19 cellular contexts compared by ENCODE assay signal in genomic region chr7:120502825-120503224, GRCh38.
DNase-seq lines count a peak whose midpoint lies in the region; ATAC-seq, FAIRE-seq and TF ChIP-seq lines count a peak whose summit lies in the region.
"Had no signal": no experiment of that assay in that cellular context is flagged by ENCODE, and none has a peak within 500 bp of the region (broad histone marks: within the 10 kb centered on the region; RNA-seq: fewer than 3 reads in every experiment).

No MANE protein-coding gene starts in this region.

- H3K4me2 ChIP-seq in neural progenitor cell (peak overlapping the region; percentile 77), OCI-LY7 (ENCODE audit: low read length) (no peak overlapping the region)

- no peaks in the 10 kb centered on the region for H3K27me3 ChIP-seq in neural progenitor cell
- H3K27me3 ChIP-seq: BE2C had no signal

- no peaks in the 10 kb centered on the region for H3K9me3 ChIP-seq in neural progenitor cell (ENCODE audit: low read depth)
- no peaks in the 10 kb centered on the region for H3K9me3 ChIP-seq in OCI-LY7 (ENCODE audit: low read length)
- H3K9me3 ChIP-seq: BE2C had no signal

- H3K4me3 ChIP-seq in neural progenitor cell, result no peak overlapping the region
- no peak overlapping the region for H3K4me3 ChIP-seq in OCI-LY7 (ENCODE audit: low read depth, low read length, poor library complexity, severe bottlenecking)

- H3K9me2 ChIP-seq in OCI-LY7 (ENCODE audit: insufficient read depth, low read length), result no peaks in the 10 kb centered on the region

- peaks cover 22% of the 10 kb centered on the region for H3K4me1 Mint-ChIP-seq in neural progenitor cell
- H3K4me1 Mint-ChIP-seq: CD4-positive, CD25-positive, alpha-beta regulatory T cell; CD8-positive, alpha-beta memory T cell had no signal

- H2AFZ ChIP-seq in neural progenitor cell (replicated peaks) (no peak overlapping the region), OCI-LY7 (ENCODE audit: low read length) (no peak overlapping the region)

- H3K4me3 Mint-ChIP-seq in neural progenitor cell, result no peak overlapping the region
- H3K4me3 Mint-ChIP-seq: CD4-positive, CD25-positive, alpha-beta regulatory T cell; CD8-positive, alpha-beta memory T cell had no signal

- ATAC-seq in GM19351 (IDR thresholded peaks at IDR 0.05; ENCODE audit: unreplicated experiment) (no peak), GM21447 (IDR thresholded peaks at IDR 0.05; ENCODE audit: unreplicated experiment) (no peak)
- ATAC-seq: HepG2 had no signal

- FAIRE-seq in GM18507 (lab: Jason Lieb, UNC), result peak; percentile 49
- FAIRE-seq: A204.1, D721Med, HepG2 had no signal

- DNase-seq in GM18507 (ENCODE audit: extremely low spot score, insufficient read length, low read depth) (no peak), NCI-H69 (lab: John Stamatoyannopoulos, UW) (peak; percentile 30), neural progenitor cell (ENCODE audit: low spot score) (no peak), OCI-LY7 (ENCODE audit: low spot score) (no peak)
- DNase-seq: ACHN; BE2C; C1 segment of cervical spinal cord; CD4-positive, CD25-positive, alpha-beta regulatory T cell; CD8-positive, alpha-beta memory T cell; COR-L47; DMS79 treated with DMSO at 0.1 percent for 48 hours; GF-D8; H9; KG1 had no signal

- BruUV-seq in OCI-LY7 (replicated peaks; lab: Mats Ljungman, UMichigan), result no TSS peak

- H4K20me1 ChIP-seq in neural progenitor cell (ENCODE audit: low read depth) (no peaks in the 10 kb centered on the region), OCI-LY7 (ENCODE audit: insufficient read depth, low read length) (no peaks in the 10 kb centered on the region)

- H3K27ac ChIP-seq in neural progenitor cell, result peak overlapping the region; percentile 54
- no peak overlapping the region for H3K27ac ChIP-seq in OCI-LY7 (ENCODE audit: low read depth, low read length, poor library complexity, severe bottlenecking)

- H3K9ac ChIP-seq in neural progenitor cell, result no peak overlapping the region

- H3K36me3 ChIP-seq in neural progenitor cell (no peaks in the 10 kb centered on the region), OCI-LY7 (ENCODE audit: insufficient read depth, low read length) (no peaks in the 10 kb centered on the region)
- H3K36me3 ChIP-seq: BE2C had no signal

- no peaks in the 10 kb centered on the region for H3K79me2 ChIP-seq in neural progenitor cell (ENCODE audit: low read depth)
- H3K79me2 ChIP-seq in OCI-LY7 (ENCODE audit: insufficient read depth, low read depth, low read length), result no peaks in the 10 kb centered on the region

- intact Hi-C loops in OCI-LY7 (cut with micrococcal nuclease; ENCODE audit: unreplicated experiment), result no loop called here

- no peaks in the 10 kb centered on the region for H3K9me3 Mint-ChIP-seq in neural progenitor cell
- H3K9me3 Mint-ChIP-seq: H9 had no signal

- peaks cover 3% of the 10 kb centered on the region for H3K27me3 Mint-ChIP-seq in neural progenitor cell (ENCODE audit: insufficient read depth, low read depth)
- H3K27me3 Mint-ChIP-seq: CD4-positive, CD25-positive, alpha-beta regulatory T cell; CD8-positive, alpha-beta memory T cell had no signal

- CTCF ChIA-PET in OCI-LY7 (lab: Charles Lee; ENCODE audit: unreplicated experiment), result no interaction called here

- peaks cover 55% of the 10 kb centered on the region for H3K4me1 ChIP-seq in neural progenitor cell
- H3K4me1 ChIP-seq in OCI-LY7 (ENCODE audit: insufficient read depth, low read length, poor library complexity, severe bottlenecking), result no peaks in the 10 kb centered on the region
- H3K4me1 ChIP-seq: BE2C had no signal

- H3K36me3 Mint-ChIP-seq in neural progenitor cell, result no peaks in the 10 kb centered on the region
- H3K36me3 Mint-ChIP-seq: CD4-positive, CD25-positive, alpha-beta regulatory T cell; CD8-positive, alpha-beta memory T cell had no signal

- H3F3A ChIP-seq in neural progenitor cell (ENCODE audit: low read depth), result peaks cover 16% of the 10 kb centered on the region

- POLR2A ChIA-PET in OCI-LY7 (lab: Charles Lee), result interaction anchor here (0.6 to 1.2 kb wide), 2 partner anchors 19 to 43 kb away, joined by 3 read pairs; no protein-coding TSS in a partner anchor

- H3K27ac Mint-ChIP-seq in neural progenitor cell, result no peak overlapping the region
- H3K27ac Mint-ChIP-seq: CD4-positive, CD25-positive, alpha-beta regulatory T cell; CD8-positive, alpha-beta memory T cell; H9 had no signal

- TF ChIP-seq CTCF in neural progenitor cell (IDR thresholded peaks at IDR 0.05), result no peak
- TF ChIP-seq CTCF in OCI-LY7 (conservative IDR thresholded peaks at IDR 0.05; ENCODE audit: low read length), result no peak
